ENCODE assay signal across 24 cellular contexts in the genomic region with DNA sequence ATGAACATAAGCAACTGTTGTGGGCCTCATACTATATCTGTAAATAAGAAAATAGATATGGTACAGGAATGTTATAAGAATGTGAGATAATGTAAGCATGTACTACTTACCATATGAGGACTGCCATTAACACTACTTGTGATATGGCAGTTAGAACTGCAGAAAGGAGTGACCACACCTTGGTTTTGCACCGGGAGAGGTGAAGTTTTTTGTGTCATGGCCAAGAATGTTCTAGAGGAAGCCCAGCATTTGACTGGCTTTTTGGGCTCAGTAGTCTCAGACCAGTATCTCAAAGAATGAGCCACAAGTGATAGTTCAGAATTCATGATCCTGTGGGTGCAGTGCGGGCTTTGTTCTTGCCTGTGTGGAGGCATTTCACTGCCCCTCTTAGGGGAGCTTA.
"Had no signal": no experiment of that assay in that cellular context is flagged by ENCODE, and none has a peak within 500 bp of the region (broad histone marks: within the 10 kb centered on the region; RNA-seq: fewer than 3 reads in every experiment).

No MANE protein-coding gene starts in this region.

- FAIRE-seq: colon, endothelial cell of umbilical vein, frontal cortex, kidney had no signal

- H2AFZ ChIP-seq: hepatocyte had no signal

- H3K27me3 ChIP-seq: gastroesophageal sphincter, heart left ventricle, hepatocyte had no signal

- ATAC-seq: foreskin keratinocyte, gastroesophageal sphincter, heart left ventricle, left colon, left lobe of liver, left ventricle myocardium superior, mucosa of descending colon had no signal

- H3K4me2 ChIP-seq: hepatocyte had no signal

- DNase-seq: dermis blood vessel endothelial cell; dorsolateral prefrontal cortex; effector CD4-positive, alpha-beta T cell; effector memory CD4-positive, alpha-beta T cell; foreskin keratinocyte; heart left ventricle; hypothalamus; immature natural killer cell; islet precursor cell; kidney; kidney glomerular epithelial cell; left colon; left ventricle myocardium superior; lower lobe of right lung; mesenchymal stem cell; mucosa of descending colon; naive B cell had no signal

- H3K79me2 ChIP-seq: hepatocyte had no signal

- H3K4me3 ChIP-seq: coronary artery, dorsolateral prefrontal cortex, gastroesophageal sphincter, heart left ventricle, hepatocyte, lower lobe of right lung, mucosa of descending colon had no signal

- H3K36me3 ChIP-seq: gastroesophageal sphincter, heart left ventricle, lower lobe of right lung had no signal

- H3K9me3 ChIP-seq: gastroesophageal sphincter, heart left ventricle, lower lobe of right lung, mucosa of descending colon had no signal

- H3K4me1 ChIP-seq: foreskin keratinocyte, gastroesophageal sphincter, lower lobe of right lung had no signal

- H3K27ac ChIP-seq: coronary artery, dorsolateral prefrontal cortex, foreskin keratinocyte, gastroesophageal sphincter, heart left ventricle, hepatocyte, lower lobe of right lung had no signal
